Comparison of ENCODE assay signal across 23 cellular contexts in genomic region chr7:107162466-107162865, GRCh38.
"Had no signal": no experiment of that assay in that cellular context is flagged by ENCODE, and none has a peak within 500 bp of the region (broad histone marks: within the 10 kb centered on the region; RNA-seq: fewer than 3 reads in every experiment).

No MANE protein-coding gene starts in this region.

- DNase-seq: cortex of kidney; dorsolateral prefrontal cortex; effector CD8-positive, alpha-beta T cell; foreskin melanocyte; heart left ventricle; hippocampal formation; kidney glomerular epithelial cell; mammary epithelial cell; naive thymus-derived CD4-positive, alpha-beta T cell; posterior cingulate gyrus; sigmoid colon; stimulated activated CD4-positive, alpha-beta T cell treated with anti-CD3 and anti-CD28 coated beads, Interleukin-2, amount 100 ng/mL, for 24 hours; stimulated activated CD4-positive, alpha-beta T cell treated with anti-CD3 and anti-CD28 coated beads, Interleukin-4, amount 100 ng/mL, for 4 hours; stimulated activated naive B cell treated with anti-CD40 and anti-IgM and Interleukin-4, amounts not matched to agents 10 μg/mL and 1 μg/mL and 100 μg/mL, for 72 hours; stimulated activated naive CD8-positive, alpha-beta T cell treated with anti-CD3 and anti-CD28 coated beads, Interleukin-15, amount 100 ng/mL, for 72 hours; testis; upper lobe of right lung had no signal

- H3K27ac ChIP-seq: dorsolateral prefrontal cortex, heart left ventricle, neutrophil, right atrium auricular region, sigmoid colon, skin epidermis, testis, tibial nerve, upper lobe of right lung had no signal

- H3K27me3 Mint-ChIP-seq: stimulated activated naive CD8-positive, alpha-beta T cell treated with anti-CD3 and anti-CD28 coated beads, Interleukin-15, amount 100 ng/mL, for 72 hours had no signal

- H3K9me3 ChIP-seq: heart left ventricle, neutrophil, right atrium auricular region, sigmoid colon, testis, tibial nerve, upper lobe of right lung had no signal

- FAIRE-seq: islet of Langerhans had no signal

- H3K4me3 Mint-ChIP-seq: naive thymus-derived CD4-positive, alpha-beta T cell; stimulated activated naive B cell treated with anti-CD40 and anti-IgM and Interleukin-4, amounts not matched to agents 10 μg/mL and 1 μg/mL and 100 μg/mL, for 72 hours; stimulated activated naive CD8-positive, alpha-beta T cell treated with anti-CD3 and anti-CD28 coated beads, Interleukin-15, amount 100 ng/mL, for 72 hours had no signal

- H3K9me3 Mint-ChIP-seq: naive thymus-derived CD4-positive, alpha-beta T cell; stimulated activated naive B cell treated with anti-CD40 and anti-IgM and Interleukin-4, amounts not matched to agents 10 μg/mL and 1 μg/mL and 100 μg/mL, for 72 hours; stimulated activated naive CD8-positive, alpha-beta T cell treated with anti-CD3 and anti-CD28 coated beads, Interleukin-15, amount 100 ng/mL, for 72 hours had no signal

- H3K36me3 Mint-ChIP-seq: naive thymus-derived CD4-positive, alpha-beta T cell; stimulated activated naive B cell treated with anti-CD40 and anti-IgM and Interleukin-4, amounts not matched to agents 10 μg/mL and 1 μg/mL and 100 μg/mL, for 72 hours had no signal

- ATAC-seq: esophagus mucosa; heart left ventricle; naive thymus-derived CD4-positive, alpha-beta T cell; stimulated activated naive B cell treated with anti-CD40 and anti-IgM and Interleukin-4, amounts not matched to agents 10 μg/mL and 1 μg/mL and 100 μg/mL, for 72 hours; stimulated activated naive CD8-positive, alpha-beta T cell treated with anti-CD3 and anti-CD28 coated beads, Interleukin-15, amount 100 ng/mL, for 72 hours; upper lobe of right lung had no signal

- H3K4me1 ChIP-seq: right atrium auricular region, testis, upper lobe of right lung had no signal

- H3K4me3 ChIP-seq: dorsolateral prefrontal cortex, heart left ventricle, right atrium auricular region, sigmoid colon, skin epidermis, testis, tibial nerve, upper lobe of right lung had no signal

- H3K4me1 Mint-ChIP-seq: stimulated activated naive B cell treated with anti-CD40 and anti-IgM and Interleukin-4, amounts not matched to agents 10 μg/mL and 1 μg/mL and 100 μg/mL, for 72 hours had no signal

- H3K27ac Mint-ChIP-seq: naive thymus-derived CD4-positive, alpha-beta T cell; stimulated activated naive B cell treated with anti-CD40 and anti-IgM and Interleukin-4, amounts not matched to agents 10 μg/mL and 1 μg/mL and 100 μg/mL, for 72 hours; stimulated activated naive CD8-positive, alpha-beta T cell treated with anti-CD3 and anti-CD28 coated beads, Interleukin-15, amount 100 ng/mL, for 72 hours had no signal
